Comparison of ENCODE assay signal across 8 cellular contexts in the genomic region with DNA sequence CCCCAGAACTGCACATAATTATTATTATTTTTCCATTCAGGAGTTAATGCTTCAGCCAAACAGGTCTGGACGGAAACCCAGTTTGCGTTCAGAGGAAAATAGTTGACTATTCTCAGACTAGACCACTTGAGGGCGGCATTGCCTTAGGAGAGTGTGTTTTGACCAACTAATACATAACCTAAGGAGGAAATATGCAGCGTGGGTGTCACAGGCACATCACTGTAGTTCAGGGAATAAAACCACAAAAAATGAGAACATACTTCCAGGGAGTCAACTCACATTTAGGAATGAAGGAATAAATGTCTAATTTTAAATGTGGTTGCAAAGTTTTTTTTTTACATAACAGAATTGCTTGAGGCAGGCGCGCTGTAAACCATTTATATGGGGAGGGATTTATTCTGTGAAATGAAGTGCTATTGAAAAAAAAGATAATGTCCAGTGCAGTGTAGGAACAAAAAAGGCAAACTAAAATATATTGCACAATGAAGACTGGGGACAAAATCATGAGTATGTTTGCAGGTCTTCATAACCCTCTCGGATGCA.
DNase-seq lines count a peak whose midpoint lies in the region; ATAC-seq and TF ChIP-seq lines count a peak whose summit lies in the region.

No MANE protein-coding gene starts in this region.

- no peak overlapping the region for H3K27ac Mint-ChIP-seq in activated T-helper 17 cell treated with anti-CD3 and anti-CD28 coated beads, Interleukin-2, amount 50 U/mL, for 72 hours
- no peak overlapping the region for H3K27ac Mint-ChIP-seq in osteocyte (ENCODE audit: unreplicated experiment)

- H3K4me3 ChIP-seq in PC-9: no peak overlapping the region
- no peak overlapping the region for H3K4me3 ChIP-seq in vagina

- H3K36me3 ChIP-seq in PC-9 (ENCODE audit: low read depth) (no peaks in the 10 kb centered on the region), vagina (no peaks in the 10 kb centered on the region)

- TF ChIP-seq POLR2A in vagina (IDR thresholded peaks at IDR 0.05): no peak

- TF ChIP-seq CTCF in PC-9 (conservative IDR thresholded peaks at IDR 0.05) (peak; percentile 81), osteocyte (IDR thresholded peaks at IDR 0.05) (peak; percentile 83), vagina (IDR thresholded peaks at IDR 0.05) (peak; percentile 61 to 82 (median 66))

- no peaks in the 10 kb centered on the region for H3K27me3 Mint-ChIP-seq in activated T-helper 17 cell treated with anti-CD3 and anti-CD28 coated beads, Interleukin-2, amount 50 U/mL, for 72 hours
- H3K27me3 Mint-ChIP-seq in osteocyte (ENCODE audit: unreplicated experiment): no peaks in the 10 kb centered on the region

- H2AFZ ChIP-seq in PC-9: no peak overlapping the region

- no TSS peak for BruUV-seq in PC-9 (replicated peaks; lab: Mats Ljungman, UMichigan)

- no peak overlapping the region for H3K27ac ChIP-seq in PC-9
- peak overlapping the region; percentile 21 for H3K27ac ChIP-seq in vagina

- no peak overlapping the region for H3K4me2 ChIP-seq in PC-9

- no peaks in the 10 kb centered on the region for H4K20me1 ChIP-seq in PC-9 (ENCODE audit: insufficient read depth)

- POLR2A ChIA-PET in PC-9 (lab: Charles Lee; ENCODE audit: unreplicated experiment): no interaction called here

- H3K4me3 Mint-ChIP-seq in activated T-helper 17 cell treated with anti-CD3 and anti-CD28 coated beads, Interleukin-2, amount 50 U/mL, for 72 hours: no peak overlapping the region
- no peak overlapping the region for H3K4me3 Mint-ChIP-seq in osteocyte (ENCODE audit: unreplicated experiment)

- no peaks in the 10 kb centered on the region for H3K9me3 Mint-ChIP-seq in activated T-helper 17 cell treated with anti-CD3 and anti-CD28 coated beads, Interleukin-2, amount 50 U/mL, for 72 hours
- no peaks in the 10 kb centered on the region for H3K9me3 Mint-ChIP-seq in osteocyte (ENCODE audit: unreplicated experiment)

- no peaks in the 10 kb centered on the region for H3F3A ChIP-seq in PC-9 (ENCODE audit: insufficient read depth, low read depth)

- no peaks in the 10 kb centered on the region for H3K4me1 Mint-ChIP-seq in activated T-helper 17 cell treated with anti-CD3 and anti-CD28 coated beads, Interleukin-2, amount 50 U/mL, for 72 hours
- H3K4me1 Mint-ChIP-seq in osteocyte (ENCODE audit: unreplicated experiment): peaks cover 18% of the 10 kb centered on the region

- CTCF ChIA-PET in PC-9 (lab: Charles Lee): no interaction called here

- H3K4me1 ChIP-seq in PC-9 (replicated peaks; ENCODE audit: insufficient read depth) (no peaks in the 10 kb centered on the region), vagina (no peaks in the 10 kb centered on the region)

- peak; percentile 94 for ATAC-seq in GM21390 (IDR thresholded peaks at IDR 0.05; ENCODE audit: unreplicated experiment)
- peak; percentile 56 for ATAC-seq in activated T-helper 17 cell treated with anti-CD3 and anti-CD28 coated beads, Interleukin-2, amount 50 U/mL, for 72 hours (replicated peaks)

- DNase-seq in EH (ENCODE audit: low read depth) (peak; percentile 98), HT-29 (ENCODE audit: low spot score) (peak; percentile 81), PC-9 (peak; percentile 29 to 45), foreskin melanocyte (peak; percentile 67), osteocyte (ENCODE audit: extremely low spot score, unreplicated experiment) (peak; percentile 86), vagina (ENCODE audit: extremely low spot score in 2 of 2) (no peak)

- H3K9me2 ChIP-seq in PC-9 (ENCODE audit: insufficient read depth): no peaks in the 10 kb centered on the region

- H3K9me3 ChIP-seq in PC-9 (ENCODE audit: insufficient read depth, low read depth): no peaks in the 10 kb centered on the region
- no peaks in the 10 kb centered on the region for H3K9me3 ChIP-seq in vagina

- intact Hi-C loops in PC-9 (cut with micrococcal nuclease; ENCODE audit: unreplicated experiment): loop anchor here (2.0 to 5.0 kb wide), 3 partner anchors 305 to 1070 kb away; no protein-coding TSS in a partner anchor
- intact Hi-C loops in vagina (cut with DNase I): loop anchor here (5.0 kb wide), 1 partner anchor 305 kb away; no protein-coding TSS in a partner anchor

- H3K36me3 Mint-ChIP-seq in activated T-helper 17 cell treated with anti-CD3 and anti-CD28 coated beads, Interleukin-2, amount 50 U/mL, for 72 hours (ENCODE audit: low read depth): no peaks in the 10 kb centered on the region
- H3K36me3 Mint-ChIP-seq in osteocyte (ENCODE audit: unreplicated experiment): no peaks in the 10 kb centered on the region

- no peaks in the 10 kb centered on the region for H3K27me3 ChIP-seq in PC-9 (ENCODE audit: insufficient read depth, low read depth)
- H3K27me3 ChIP-seq in vagina: no peaks in the 10 kb centered on the region

- no peaks in the 10 kb centered on the region for H3K79me2 ChIP-seq in PC-9 (ENCODE audit: low read depth)

Comparison
In these comparisons a context has a peak if more than half of its experiments do, and no peak if none do; other contexts are left out.
1. DNase-seq: peak in EH (single experiment), HT-29 (single experiment), PC-9 (2 of 2), foreskin melanocyte (single experiment) and osteocyte (single experiment); none in vagina (0 of 2).
2. Peak in every context shown above with its lines, with median percentiles within 50 percentile points of each other: CTCF ChIP-seq.